ENCODE assay signal across 6 cellular contexts in genomic region chr14:105476937-105477658, GRCh38. TPM values are rescaled to one million over a fixed set of nuclear protein-coding genes. Genes with fewer than 3 reads are reported as not detected.
A peak's percentile ranks its signal among the peaks of the same experiment; 100 is the strongest.
DNase-seq lines count a peak whose midpoint lies in the region; ATAC-seq, FAIRE-seq and TF ChIP-seq lines count a peak whose summit lies in the region.

No MANE protein-coding gene starts in this region.

- no TSS peak for BruUV-seq in endothelial cell of umbilical vein (replicated peaks; lab: Mats Ljungman, UMichigan)

- intact Hi-C loops in endothelial cell of umbilical vein (cut with micrococcal nuclease), result no loop called here

- H3K9ac ChIP-seq in endothelial cell of umbilical vein (replicated peaks; ENCODE audit: extremely low read depth, insufficient read depth, low read length), result peak overlapping the region; percentile 97

- POLR2A ChIA-PET in endothelial cell of umbilical vein (lab: Charles Lee), result interaction anchor here (1.0 to 2.0 kb wide), 2 partner anchors 13 to 47 kb away, joined by 3 to 9 read pairs; no protein-coding TSS in a partner anchor

- H3K79me2 ChIP-seq in endothelial cell of umbilical vein (ENCODE audit: control insufficient read depth, insufficient read depth, low read length), result peaks cover 10% of the 10 kb centered on the region

- dilution Hi-C loops in endothelial cell of umbilical vein (cut with MboI; ENCODE audit: extremely low pct_ligation_motif_present, low sequenced_read_pairs), result no loop called here

- no peak for TF ChIP-seq CTCF in endothelial cell of umbilical vein (IDR thresholded peaks at IDR 0.05; ENCODE audit: extremely low read depth in 1 of 2, insufficient read depth in 1 of 2, low read depth in 1 of 2, low read length in 2 of 2)

- DNase-seq in NCI-H774 (lab: John Stamatoyannopoulos, UW), result peak; percentile 86
- DNase-seq in endothelial cell of umbilical vein (ENCODE audit: low read depth, low spot score), result peak; percentile 35
- no peak for DNase-seq in skeletal muscle cell (ENCODE audit: low read depth)
- no peak for DNase-seq in medulla oblongata (ENCODE audit: extremely low spot score)
- DNase-seq in stimulated activated naive CD4-positive, alpha-beta T cell treated with Interleukin-2 at 50 U/mL for 16 hours (lab: John Stamatoyannopoulos, UW), result no peak

- H3K4me1 ChIP-seq in endothelial cell of umbilical vein (ENCODE audit: control insufficient read depth, extremely low read depth, insufficient read depth, low read length), result peaks cover 27% of the 10 kb centered on the region

- no peak overlapping the region for H2AFZ ChIP-seq in endothelial cell of umbilical vein (ENCODE audit: low read depth, low read length)

- ATAC-seq in activated CD4-positive, CD25-positive, alpha-beta regulatory T cell treated with anti-CD3 and anti-CD28 coated beads, Interleukin-2, amount 50 U/mL, for 24 hours, result no peak

- no peaks in the 10 kb centered on the region for H3K9me3 ChIP-seq in endothelial cell of umbilical vein (replicated peaks; ENCODE audit: control insufficient read depth, insufficient read depth, low read length)

- peak overlapping the region; percentile 58 for H3K4me2 ChIP-seq in endothelial cell of umbilical vein (ENCODE audit: insufficient read depth, low read length)

- H4K20me1 ChIP-seq in endothelial cell of umbilical vein (replicated peaks; ENCODE audit: control insufficient read depth, extremely low read depth, insufficient read depth, low read length), result no peaks in the 10 kb centered on the region

- no peaks in the 10 kb centered on the region for H3K27me3 ChIP-seq in endothelial cell of umbilical vein (ENCODE audit: control insufficient read depth in 2 of 2, insufficient read depth in 2 of 2, low read length in 2 of 2)

- H3K36me3 ChIP-seq in endothelial cell of umbilical vein (ENCODE audit: control insufficient read depth in 2 of 2, extremely low read depth in 1 of 2, insufficient read depth in 2 of 2, low read length in 2 of 2), result peaks cover 3 to 5% of the 10 kb centered on the region in 2 experiments

- no peak for TF ChIP-seq POLR2A in endothelial cell of umbilical vein (IDR thresholded peaks at IDR 0.05; ENCODE audit: low read depth, low read length)

- no peaks in the 10 kb centered on the region for H3K9me1 ChIP-seq in endothelial cell of umbilical vein (replicated peaks; ENCODE audit: control insufficient read depth, extremely low read depth, insufficient read depth, low read length)

- H3K27ac ChIP-seq in endothelial cell of umbilical vein (ENCODE audit: insufficient read depth, low read depth, low read length), result peak overlapping the region; percentile 76

- FAIRE-seq in endothelial cell of umbilical vein (lab: Jason Lieb, UNC), result peak; percentile 88

- CTCF ChIA-PET in endothelial cell of umbilical vein (lab: Charles Lee), result interaction anchor here (1.2 to 2.7 kb wide), 5 partner anchors 9 to 106 kb away, joined by 3 to 27 read pairs (median 11); partner anchors contain the start of gene CRIP1

- peak overlapping the region; percentile 3 to 93 (median 53) for H3K4me3 ChIP-seq in endothelial cell of umbilical vein (replicated peaks in 1 of 3; ENCODE audit: insufficient read depth in 1 of 3, low read depth in 1 of 3, low read length in 3 of 3)
- peak overlapping the region; percentile 64 for H3K4me3 ChIP-seq in skeletal muscle cell (ENCODE audit: low read depth, low read length)

TF ChIP-seq in endothelial cell of umbilical vein, 7 proteins besides CTCF, POLR2A, EP300 and RAD21:
- TF ChIP-seq JUN (IDR thresholded peaks at IDR 0.05; ENCODE audit: borderline replicate concordance, insufficient read depth, insufficient read length, low read depth), result no peak
- TF ChIP-seq FOS (IDR thresholded peaks at IDR 0.05; ENCODE audit: borderline replicate concordance, insufficient read depth, low read length), result no peak
- TF ChIP-seq GATA2 (IDR thresholded peaks at IDR 0.05; ENCODE audit: insufficient read depth, insufficient read length, low read depth, low read length), result no peak
- no peak for TF ChIP-seq POLR2AphosphoS5 (IDR thresholded peaks at IDR 0.05; ENCODE audit: insufficient read depth, low read depth, low read length)
- TF ChIP-seq EZH2 (IDR thresholded peaks at IDR 0.05; ENCODE audit: borderline replicate concordance, low read depth, low read length, severe bottlenecking), result no peak
- TF ChIP-seq, protein P1, sequence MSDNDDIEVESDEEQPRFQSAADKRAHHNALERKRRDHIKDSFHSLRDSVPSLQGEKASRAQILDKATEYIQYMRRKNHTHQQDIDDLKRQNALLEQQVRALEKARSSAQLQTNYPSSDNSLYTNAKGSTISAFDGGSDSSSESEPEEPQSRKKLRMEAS (IDR thresholded peaks at IDR 0.05; ENCODE audit: insufficient read depth, insufficient read length), result no peak
- TF ChIP-seq MYC (IDR thresholded peaks at IDR 0.05; ENCODE audit: low read depth, low read length), result no peak

RNA-seq across cellular contexts. Expression of gene CRIP2, which starts 2.5 kb away (rescaled TPM):
- total RNA-seq in endothelial cell of umbilical vein, result 322 and 361 TPM in 2 replicates
- polyA plus RNA-seq in endothelial cell of umbilical vein, result 954 and 1,384 TPM in 2 replicates
- polyA plus RNA-seq in endothelial cell of umbilical vein (2011; cell fraction: cytosol; rRNA removed), result 542 and 715 TPM in 2 replicates
- polyA plus RNA-seq in endothelial cell of umbilical vein (2011; cell fraction: nucleus; rRNA removed), result 348 and 443 TPM in 2 replicates
- polyA plus RNA-seq in endothelial cell of umbilical vein (2012), result 232 and 368 TPM in 2 replicates
- 127 and 173 TPM in 2 replicates for polyA minus RNA-seq in endothelial cell of umbilical vein
- polyA minus RNA-seq in endothelial cell of umbilical vein (2011; cell fraction: cytosol; rRNA and poly(A)+ RNA removed), result 41.4 TPM
- polyA minus RNA-seq in endothelial cell of umbilical vein (2011; cell fraction: nucleus; rRNA and poly(A)+ RNA removed), result 40.5 and 94.7 TPM in 2 replicates

RNA-seq across cellular contexts. Expression of gene CRIP1, which starts 9.6 kb away (rescaled TPM):
- 4.8 and 8.1 TPM in 2 replicates for total RNA-seq in endothelial cell of umbilical vein
- 3.0 and 3.1 TPM in 2 replicates for polyA plus RNA-seq in endothelial cell of umbilical vein
- 2.9 and 3.9 TPM in 2 replicates for polyA plus RNA-seq in endothelial cell of umbilical vein (2011; cell fraction: cytosol; rRNA removed)
- 3.3 and 3.7 TPM in 2 replicates for polyA plus RNA-seq in endothelial cell of umbilical vein (2011; cell fraction: nucleus; rRNA removed)
- polyA plus RNA-seq in endothelial cell of umbilical vein (2012), result 2.8 and 4.2 TPM in 2 replicates
- 0.91 TPM in 1 of 2 replicates, not detected in the other for polyA minus RNA-seq in endothelial cell of umbilical vein
- polyA minus RNA-seq in endothelial cell of umbilical vein (2011; cell fraction: cytosol; rRNA and poly(A)+ RNA removed), result 143 TPM
- polyA minus RNA-seq in endothelial cell of umbilical vein (2011; cell fraction: nucleus; rRNA and poly(A)+ RNA removed), result 3.5 and 5.3 TPM in 2 replicates

RNA-seq across cellular contexts. Expression of gene TEDC1, which starts 13.9 kb away (rescaled TPM):
- 25.3 and 29.9 TPM in 2 replicates for total RNA-seq in endothelial cell of umbilical vein
- 16.5 and 16.8 TPM in 2 replicates for polyA plus RNA-seq in endothelial cell of umbilical vein
- 10.1 and 15.0 TPM in 2 replicates for polyA plus RNA-seq in endothelial cell of umbilical vein (2011; cell fraction: cytosol; rRNA removed)
- 16.3 and 20.8 TPM in 2 replicates for polyA plus RNA-seq in endothelial cell of umbilical vein (2011; cell fraction: nucleus; rRNA removed)
- 6.7 and 9.0 TPM in 2 replicates for polyA plus RNA-seq in endothelial cell of umbilical vein (2012)
- polyA minus RNA-seq in endothelial cell of umbilical vein, result 3.8 and 6.5 TPM in 2 replicates
- polyA minus RNA-seq in endothelial cell of umbilical vein (2011; cell fraction: cytosol; rRNA and poly(A)+ RNA removed), result 26.7 TPM
- polyA minus RNA-seq in endothelial cell of umbilical vein (2011; cell fraction: nucleus; rRNA and poly(A)+ RNA removed), result 6.3 and 10.4 TPM in 2 replicates

RNA-seq across cellular contexts. Expression of gene TMEM121, which starts 49.3 kb away (rescaled TPM):
- total RNA-seq in endothelial cell of umbilical vein, result 4.8 and 5.3 TPM in 2 replicates
- 7.7 and 13.1 TPM in 2 replicates for polyA plus RNA-seq in endothelial cell of umbilical vein
- polyA plus RNA-seq in endothelial cell of umbilical vein (2011; cell fraction: cytosol; rRNA removed), result 1.8 and 4.0 TPM in 2 replicates
- polyA plus RNA-seq in endothelial cell of umbilical vein (2011; cell fraction: nucleus; rRNA removed), result 1.8 and 2.2 TPM in 2 replicates
- polyA plus RNA-seq in endothelial cell of umbilical vein (2012), result 1.5 and 3.9 TPM in 2 replicates
- 2.0 and 3.7 TPM in 2 replicates for polyA minus RNA-seq in endothelial cell of umbilical vein
- 2.4 TPM for polyA minus RNA-seq in endothelial cell of umbilical vein (2011; cell fraction: cytosol; rRNA and poly(A)+ RNA removed)
- 0.38 and 2.1 TPM in 2 replicates for polyA minus RNA-seq in endothelial cell of umbilical vein (2011; cell fraction: nucleus; rRNA and poly(A)+ RNA removed)

RNA-seq across cellular contexts. Expression of gene MTA1, which starts 57.5 kb away (rescaled TPM):
- total RNA-seq in endothelial cell of umbilical vein, result 158 and 167 TPM in 2 replicates
- polyA plus RNA-seq in endothelial cell of umbilical vein, result 85.2 and 97.2 TPM in 2 replicates
- 64.9 and 83.8 TPM in 2 replicates for polyA plus RNA-seq in endothelial cell of umbilical vein (2011; cell fraction: cytosol; rRNA removed)
- polyA plus RNA-seq in endothelial cell of umbilical vein (2011; cell fraction: nucleus; rRNA removed), result 382 and 473 TPM in 2 replicates
- polyA plus RNA-seq in endothelial cell of umbilical vein (2012), result 74.8 and 83.4 TPM in 2 replicates
- polyA minus RNA-seq in endothelial cell of umbilical vein, result 58.0 and 69.6 TPM in 2 replicates
- 90.6 TPM for polyA minus RNA-seq in endothelial cell of umbilical vein (2011; cell fraction: cytosol; rRNA and poly(A)+ RNA removed)
- polyA minus RNA-seq in endothelial cell of umbilical vein (2011; cell fraction: nucleus; rRNA and poly(A)+ RNA removed), result 110 and 182 TPM in 2 replicates

Comparison
In these comparisons a context has a peak if more than half of its experiments do, and no peak if none do; other contexts are left out.
1. DNase-seq: peak in NCI-H774 (single experiment) and endothelial cell of umbilical vein (single experiment); none in skeletal muscle cell (single experiment), medulla oblongata (single experiment) and stimulated activated naive CD4-positive, alpha-beta T cell treated with Interleukin-2 at 50 U/mL for 16 hours (single experiment).